Comparison of ENCODE assay signal across 1 cellular context in the genomic region with DNA sequence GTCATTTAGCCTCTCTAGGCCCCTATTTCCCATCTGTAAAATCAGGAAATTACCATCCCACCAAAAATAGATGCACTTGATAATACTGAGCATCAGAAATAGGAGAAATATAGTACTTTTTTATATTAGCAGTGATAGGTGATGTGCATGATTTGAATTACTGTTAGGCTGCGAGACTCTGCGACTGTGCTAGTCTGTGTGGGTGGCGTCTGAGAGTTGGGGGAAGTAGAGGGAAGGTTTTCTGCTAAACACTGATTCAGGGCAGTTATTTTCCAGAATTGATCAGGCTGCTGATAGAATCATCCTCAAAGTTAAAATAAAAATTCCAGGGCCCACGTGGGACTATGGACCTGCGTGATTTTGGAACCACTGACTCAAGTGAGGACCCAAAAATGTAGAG.
TF ChIP-seq lines count a peak whose summit lies in the region.

No MANE protein-coding gene starts in this region.

TF ChIP-seq in GM23338, 12 proteins besides CTCF, POLR2A, EP300 and RAD21 (continued from another document):
- TF ChIP-seq, protein P1, sequence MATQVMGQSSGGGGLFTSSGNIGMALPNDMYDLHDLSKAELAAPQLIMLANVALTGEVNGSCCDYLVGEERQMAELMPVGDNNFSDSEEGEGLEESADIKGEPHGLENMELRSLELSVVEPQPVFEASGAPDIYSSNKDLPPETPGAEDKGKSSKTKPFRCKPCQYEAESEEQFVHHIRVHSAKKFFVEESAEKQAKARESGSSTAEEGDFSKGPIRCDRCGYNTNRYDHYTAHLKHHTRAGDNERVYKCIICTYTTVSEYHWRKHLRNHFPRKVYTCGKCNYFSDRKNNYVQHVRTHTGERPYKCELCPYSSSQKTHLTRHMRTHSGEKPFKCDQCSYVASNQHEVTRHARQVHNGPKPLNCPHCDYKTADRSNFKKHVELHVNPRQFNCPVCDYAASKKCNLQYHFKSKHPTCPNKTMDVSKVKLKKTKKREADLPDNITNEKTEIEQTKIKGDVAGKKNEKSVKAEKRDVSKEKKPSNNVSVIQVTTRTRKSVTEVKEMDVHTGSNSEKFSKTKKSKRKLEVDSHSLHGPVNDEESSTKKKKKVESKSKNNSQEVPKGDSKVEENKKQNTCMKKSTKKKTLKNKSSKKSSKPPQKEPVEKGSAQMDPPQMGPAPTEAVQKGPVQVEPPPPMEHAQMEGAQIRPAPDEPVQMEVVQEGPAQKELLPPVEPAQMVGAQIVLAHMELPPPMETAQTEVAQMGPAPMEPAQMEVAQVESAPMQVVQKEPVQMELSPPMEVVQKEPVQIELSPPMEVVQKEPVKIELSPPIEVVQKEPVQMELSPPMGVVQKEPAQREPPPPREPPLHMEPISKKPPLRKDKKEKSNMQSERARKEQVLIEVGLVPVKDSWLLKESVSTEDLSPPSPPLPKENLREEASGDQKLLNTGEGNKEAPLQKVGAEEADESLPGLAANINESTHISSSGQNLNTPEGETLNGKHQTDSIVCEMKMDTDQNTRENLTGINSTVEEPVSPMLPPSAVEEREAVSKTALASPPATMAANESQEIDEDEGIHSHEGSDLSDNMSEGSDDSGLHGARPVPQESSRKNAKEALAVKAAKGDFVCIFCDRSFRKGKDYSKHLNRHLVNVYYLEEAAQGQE (IDR thresholded peaks at IDR 0.05; ENCODE audit: unreplicated experiment): no peak
- TF ChIP-seq, protein P2, sequence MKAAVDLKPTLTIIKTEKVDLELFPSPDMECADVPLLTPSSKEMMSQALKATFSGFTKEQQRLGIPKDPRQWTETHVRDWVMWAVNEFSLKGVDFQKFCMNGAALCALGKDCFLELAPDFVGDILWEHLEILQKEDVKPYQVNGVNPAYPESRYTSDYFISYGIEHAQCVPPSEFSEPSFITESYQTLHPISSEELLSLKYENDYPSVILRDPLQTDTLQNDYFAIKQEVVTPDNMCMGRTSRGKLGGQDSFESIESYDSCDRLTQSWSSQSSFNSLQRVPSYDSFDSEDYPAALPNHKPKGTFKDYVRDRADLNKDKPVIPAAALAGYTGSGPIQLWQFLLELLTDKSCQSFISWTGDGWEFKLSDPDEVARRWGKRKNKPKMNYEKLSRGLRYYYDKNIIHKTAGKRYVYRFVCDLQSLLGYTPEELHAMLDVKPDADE (IDR thresholded peaks at IDR 0.05): no peak
- TF ChIP-seq NANOG (IDR thresholded peaks at IDR 0.05; ENCODE audit: borderline replicate concordance) (no peak), CREB1 (CRISPR knock-in tag; IDR thresholded peaks at IDR 0.05; ENCODE audit: low read depth) (no peak), ZNF331 (CRISPR knock-in tag; IDR thresholded peaks at IDR 0.05; ENCODE audit: low read depth) (no peak), EZH2 (IDR thresholded peaks at IDR 0.05; ENCODE audit: low read depth, unreplicated experiment) (no peak), EZH2phosphoT487 (IDR thresholded peaks at IDR 0.05; ENCODE audit: unreplicated experiment) (no peak)
TF ChIP-seq in GM23338: peak in this region for 0.
